14 cellular contexts compared by ENCODE assay signal in genomic region chr10:110392121-110392859, GRCh38.
DNase-seq lines count a peak whose midpoint lies in the region; ATAC-seq and TF ChIP-seq lines count a peak whose summit lies in the region.
"Had no signal": no experiment of that assay in that cellular context is flagged by ENCODE, and none has a peak within 500 bp of the region (broad histone marks: within the 10 kb centered on the region; RNA-seq: fewer than 3 reads in every experiment).

No MANE protein-coding gene starts in this region.

- intact Hi-C loops in activated T-helper 1 cell treated with anti-CD3 and anti-CD28 coated beads, Interleukin-12 subunit alpha, Interleukin-12 subunit beta, Interleukin-2, Interleukin-4 antibody, amounts not matched to agents 30 ng/mL and 10 ng/mL and 1 ng/mL, durations not matched to agents 14 hours and 24 hours and 36 hours (cut with micrococcal nuclease): no loop called here
- intact Hi-C loops in Right ventricle myocardium inferior (cut with DNase I): no loop called here

- H3K4me3 Mint-ChIP-seq in stimulated activated naive CD8-positive, alpha-beta T cell treated with anti-CD3 and anti-CD28 coated beads, Interleukin-15, Interleukin-2, amounts not matched to agents 100 ng/mL and 50 ng/mL, for 24 hours: no peak overlapping the region
- H3K4me3 Mint-ChIP-seq in activated T-helper 1 cell treated with anti-CD3 and anti-CD28 coated beads, Interleukin-12 subunit alpha, Interleukin-12 subunit beta, Interleukin-2, Interleukin-4 antibody, amounts not matched to agents 30 ng/mL and 10 ng/mL and 1 ng/mL, durations not matched to agents 14 hours and 24 hours and 36 hours: no peak overlapping the region
- H3K4me3 Mint-ChIP-seq in mesothelial cell of epicardium: no peak overlapping the region
- H3K4me3 Mint-ChIP-seq: T-helper 1 cell treated with Interleukin-12 subunit alpha and Interleukin-12 subunit beta and Interleukin-4 antibody, amounts not matched to agents 30 μg/mL and 1 μg/mL, for 36 hours had no signal

- no peaks in the 10 kb centered on the region for H3K9me3 Mint-ChIP-seq in stimulated activated naive CD8-positive, alpha-beta T cell treated with anti-CD3 and anti-CD28 coated beads, Interleukin-15, Interleukin-2, amounts not matched to agents 100 ng/mL and 50 ng/mL, for 24 hours
- no peaks in the 10 kb centered on the region for H3K9me3 Mint-ChIP-seq in activated T-helper 1 cell treated with anti-CD3 and anti-CD28 coated beads, Interleukin-12 subunit alpha, Interleukin-12 subunit beta, Interleukin-2, Interleukin-4 antibody, amounts not matched to agents 30 ng/mL and 10 ng/mL and 1 ng/mL, durations not matched to agents 14 hours and 24 hours and 36 hours
- no peaks in the 10 kb centered on the region for H3K9me3 Mint-ChIP-seq in mesothelial cell of epicardium
- H3K9me3 Mint-ChIP-seq: T-helper 1 cell treated with Interleukin-12 subunit alpha and Interleukin-12 subunit beta and Interleukin-4 antibody, amounts not matched to agents 30 μg/mL and 1 μg/mL, for 36 hours had no signal

- DNase-seq in stimulated activated naive CD8-positive, alpha-beta T cell treated with anti-CD3 and anti-CD28 coated beads, Interleukin-15, Interleukin-2, amounts not matched to agents 100 U/mL and 50 U/mL, for 24 hours: no peak
- DNase-seq in activated T-helper 1 cell treated with anti-CD3 and anti-CD28 coated beads, Interleukin-12 subunit alpha, Interleukin-12 subunit beta, Interleukin-2, Interleukin-4 antibody, amounts not matched to agents 30 ng/mL and 10 ng/mL and 1 ng/mL, durations not matched to agents 14 hours and 24 hours and 36 hours (ENCODE audit: low spot score): no peak
- DNase-seq in mesothelial cell of epicardium (ENCODE audit: low spot score in 2 of 2, unreplicated experiment in 2 of 2) (no peak), GM19240 (ENCODE audit: insufficient read length, low spot score) (no peak), Right ventricle myocardium inferior (ENCODE audit: missing footprints) (no peak), H4 (ENCODE audit: low spot score) (no peak)
- DNase-seq: activated T-cell treated with anti-CD3 and anti-CD28 coated beads for 4 hours, NCI-H146, NCI-H2227 treated with DMSO at 0.1 percent for 48 hours, SHP77 treated with DMSO at 0.1 percent for 48 hours had no signal

- H3K4me1 Mint-ChIP-seq in stimulated activated naive CD8-positive, alpha-beta T cell treated with anti-CD3 and anti-CD28 coated beads, Interleukin-15, Interleukin-2, amounts not matched to agents 100 ng/mL and 50 ng/mL, for 24 hours (ENCODE audit: low read depth): peaks cover 64% of the 10 kb centered on the region
- peaks cover 82% of the 10 kb centered on the region for H3K4me1 Mint-ChIP-seq in activated T-helper 1 cell treated with anti-CD3 and anti-CD28 coated beads, Interleukin-12 subunit alpha, Interleukin-12 subunit beta, Interleukin-2, Interleukin-4 antibody, amounts not matched to agents 30 ng/mL and 10 ng/mL and 1 ng/mL, durations not matched to agents 14 hours and 24 hours and 36 hours (ENCODE audit: low read depth)
- H3K4me1 Mint-ChIP-seq in mesothelial cell of epicardium: peaks cover 28% of the 10 kb centered on the region

- no peaks in the 10 kb centered on the region for H3K27me3 Mint-ChIP-seq in stimulated activated naive CD8-positive, alpha-beta T cell treated with anti-CD3 and anti-CD28 coated beads, Interleukin-15, Interleukin-2, amounts not matched to agents 100 ng/mL and 50 ng/mL, for 24 hours
- H3K27me3 Mint-ChIP-seq in activated T-helper 1 cell treated with anti-CD3 and anti-CD28 coated beads, Interleukin-12 subunit alpha, Interleukin-12 subunit beta, Interleukin-2, Interleukin-4 antibody, amounts not matched to agents 30 ng/mL and 10 ng/mL and 1 ng/mL, durations not matched to agents 14 hours and 24 hours and 36 hours (ENCODE audit: insufficient read depth): no peaks in the 10 kb centered on the region
- H3K27me3 Mint-ChIP-seq in mesothelial cell of epicardium (ENCODE audit: low read depth): peaks cover 2% of the 10 kb centered on the region

- H3K36me3 Mint-ChIP-seq in stimulated activated naive CD8-positive, alpha-beta T cell treated with anti-CD3 and anti-CD28 coated beads, Interleukin-15, Interleukin-2, amounts not matched to agents 100 ng/mL and 50 ng/mL, for 24 hours (ENCODE audit: low read depth): no peaks in the 10 kb centered on the region
- H3K36me3 Mint-ChIP-seq in activated T-helper 1 cell treated with anti-CD3 and anti-CD28 coated beads, Interleukin-12 subunit alpha, Interleukin-12 subunit beta, Interleukin-2, Interleukin-4 antibody, amounts not matched to agents 30 ng/mL and 10 ng/mL and 1 ng/mL, durations not matched to agents 14 hours and 24 hours and 36 hours (ENCODE audit: low read depth): peaks cover 4% of the 10 kb centered on the region
- H3K36me3 Mint-ChIP-seq in mesothelial cell of epicardium: no peaks in the 10 kb centered on the region

- H3K27ac Mint-ChIP-seq in stimulated activated naive CD8-positive, alpha-beta T cell treated with anti-CD3 and anti-CD28 coated beads, Interleukin-15, Interleukin-2, amounts not matched to agents 100 ng/mL and 50 ng/mL, for 24 hours: peak overlapping the region; percentile 76
- H3K27ac Mint-ChIP-seq in activated T-helper 1 cell treated with anti-CD3 and anti-CD28 coated beads, Interleukin-12 subunit alpha, Interleukin-12 subunit beta, Interleukin-2, Interleukin-4 antibody, amounts not matched to agents 30 ng/mL and 10 ng/mL and 1 ng/mL, durations not matched to agents 14 hours and 24 hours and 36 hours: peak overlapping the region; percentile 36
- H3K27ac Mint-ChIP-seq in mesothelial cell of epicardium: peak overlapping the region; percentile 59
- H3K27ac Mint-ChIP-seq: T-helper 1 cell treated with Interleukin-12 subunit alpha and Interleukin-12 subunit beta and Interleukin-4 antibody, amounts not matched to agents 30 μg/mL and 1 μg/mL, for 36 hours had no signal

- ATAC-seq in stimulated activated naive CD8-positive, alpha-beta T cell treated with anti-CD3 and anti-CD28 coated beads, Interleukin-15, Interleukin-2, amounts not matched to agents 100 U/mL and 50 U/mL, for 24 hours: no peak
- ATAC-seq in HG03460 (IDR thresholded peaks at IDR 0.05; ENCODE audit: unreplicated experiment): no peak
- no peak for ATAC-seq in Right ventricle myocardium inferior
- ATAC-seq: activated CD4-positive, CD25-positive, alpha-beta regulatory T cell treated with anti-CD3 and anti-CD28 coated beads, Interleukin-2, amount 50 U/mL, for 24 hours had no signal

- no peak for TF ChIP-seq CTCF in mesothelial cell of epicardium (IDR thresholded peaks at IDR 0.05; ENCODE audit: unreplicated experiment)
